Comparison of ENCODE assay signal across 8 cellular contexts in the genomic region with DNA sequence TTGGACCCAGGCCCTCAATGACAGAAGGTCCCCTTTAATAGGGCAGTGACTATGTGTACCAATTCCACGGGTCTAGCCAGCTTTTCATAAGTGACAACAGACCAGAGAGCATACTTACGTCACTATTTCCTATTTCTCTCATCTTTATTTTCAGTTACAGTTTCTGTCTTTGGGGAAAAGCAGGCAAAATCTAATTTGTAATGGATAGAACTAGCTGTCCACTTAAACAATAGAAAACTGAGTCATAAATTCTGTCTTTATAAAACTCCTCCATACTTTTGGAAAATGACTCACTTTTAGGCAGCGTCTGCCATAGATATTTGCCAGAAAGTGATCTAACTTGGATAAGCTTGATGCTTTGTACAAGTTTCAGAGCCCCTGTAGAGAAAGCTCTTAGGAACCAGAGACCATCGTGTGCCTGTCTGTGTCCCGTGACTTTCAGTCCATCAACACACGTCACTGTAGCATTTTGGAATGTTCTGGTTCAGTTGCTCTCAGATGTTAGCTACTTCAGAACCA.
DNase-seq lines count a peak whose midpoint lies in the region; ATAC-seq and TF ChIP-seq lines count a peak whose summit lies in the region.

No MANE protein-coding gene starts in this region.

- DNase-seq in activated CD4-positive, alpha-beta T cell treated with anti-CD3 and anti-CD28 coated beads, Interleukin-2, amount 10 ng/mL, durations not matched to agents 24 days and 14 days = peak; percentile 65
- no peak for DNase-seq in activated CD4-positive, alpha-beta T cell treated with anti-CD3 and anti-CD28 coated beads, Interleukin-2, amount 50 U/mL, for 48 hours
- DNase-seq in activated naive CD8-positive, alpha-beta T cell treated with anti-CD3 and anti-CD28 coated beads, Interleukin-2, amount 10 ng/mL, durations not matched to agents 7 days and 5 days = no peak
- DNase-seq in nephron progenitor cell = no peak
- DNase-seq in NCI-H2107 (lab: John Stamatoyannopoulos, UW) = no peak
- DNase-seq in SW480 (ENCODE audit: low spot score) = no peak
- no peak for DNase-seq in HuH-7.5 (ENCODE audit: low spot score)

- no peak for TF ChIP-seq CTCF in nephron progenitor cell (IDR thresholded peaks at IDR 0.05)

- no peaks in the 10 kb centered on the region for H3K9me3 Mint-ChIP-seq in activated CD4-positive, alpha-beta T cell treated with anti-CD3 and anti-CD28 coated beads, Interleukin-2, amount 10 ng/mL, durations not matched to agents 24 days and 14 days
- no peaks in the 10 kb centered on the region for H3K9me3 Mint-ChIP-seq in activated naive CD8-positive, alpha-beta T cell treated with anti-CD3 and anti-CD28 coated beads, Interleukin-2, amount 10 ng/mL, durations not matched to agents 7 days and 5 days
- H3K9me3 Mint-ChIP-seq in nephron progenitor cell = peaks cover 26% of the 10 kb centered on the region

- H3K36me3 Mint-ChIP-seq in activated CD4-positive, alpha-beta T cell treated with anti-CD3 and anti-CD28 coated beads, Interleukin-2, amount 10 ng/mL, durations not matched to agents 24 days and 14 days (ENCODE audit: low read depth) = peaks cover 13% of the 10 kb centered on the region
- H3K36me3 Mint-ChIP-seq in activated naive CD8-positive, alpha-beta T cell treated with anti-CD3 and anti-CD28 coated beads, Interleukin-2, amount 10 ng/mL, durations not matched to agents 7 days and 5 days = peaks cover 15% of the 10 kb centered on the region
- peaks cover 24% of the 10 kb centered on the region for H3K36me3 Mint-ChIP-seq in nephron progenitor cell (ENCODE audit: low read depth)

- intact Hi-C loops in activated CD4-positive, alpha-beta T cell treated with anti-CD3 and anti-CD28 coated beads, Interleukin-2, amount 10 ng/mL, durations not matched to agents 24 days and 14 days (cut with micrococcal nuclease) = loop anchor here (1.0 kb wide), 6 partner anchors 8 to 251 kb away; no protein-coding TSS in a partner anchor

- POLR2A ChIA-PET in activated naive CD8-positive, alpha-beta T cell treated with anti-CD3 and anti-CD28 coated beads, Interleukin-2, amount 10 ng/mL, durations not matched to agents 7 days and 5 days (lab: Charles Lee) = no interaction called here

- no peaks in the 10 kb centered on the region for H3K27me3 Mint-ChIP-seq in activated CD4-positive, alpha-beta T cell treated with anti-CD3 and anti-CD28 coated beads, Interleukin-2, amount 10 ng/mL, durations not matched to agents 24 days and 14 days
- no peaks in the 10 kb centered on the region for H3K27me3 Mint-ChIP-seq in activated naive CD8-positive, alpha-beta T cell treated with anti-CD3 and anti-CD28 coated beads, Interleukin-2, amount 10 ng/mL, durations not matched to agents 7 days and 5 days
- peaks cover 5% of the 10 kb centered on the region for H3K27me3 Mint-ChIP-seq in nephron progenitor cell (ENCODE audit: low read depth, poor library complexity)

- peak; percentile 61 for ATAC-seq in HG02970 (IDR thresholded peaks at IDR 0.05; ENCODE audit: low FRiP score, unreplicated experiment)
- peak; percentile 72 for ATAC-seq in activated naive CD8-positive, alpha-beta T cell treated with anti-CD3 and anti-CD28 coated beads, Interleukin-2, amount 10 ng/mL, durations not matched to agents 7 days and 5 days (ENCODE audit: low read depth)

- H3K4me3 Mint-ChIP-seq in activated CD4-positive, alpha-beta T cell treated with anti-CD3 and anti-CD28 coated beads, Interleukin-2, amount 10 ng/mL, durations not matched to agents 24 days and 14 days = peak overlapping the region; percentile 77
- H3K4me3 Mint-ChIP-seq in activated naive CD8-positive, alpha-beta T cell treated with anti-CD3 and anti-CD28 coated beads, Interleukin-2, amount 10 ng/mL, durations not matched to agents 7 days and 5 days = peak overlapping the region; percentile 37
- H3K4me3 Mint-ChIP-seq in nephron progenitor cell = no peak overlapping the region

- H3K4me1 Mint-ChIP-seq in activated CD4-positive, alpha-beta T cell treated with anti-CD3 and anti-CD28 coated beads, Interleukin-2, amount 10 ng/mL, durations not matched to agents 24 days and 14 days = peaks cover 37% of the 10 kb centered on the region
- H3K4me1 Mint-ChIP-seq in activated naive CD8-positive, alpha-beta T cell treated with anti-CD3 and anti-CD28 coated beads, Interleukin-2, amount 10 ng/mL, durations not matched to agents 7 days and 5 days = peaks cover 17% of the 10 kb centered on the region
- H3K4me1 Mint-ChIP-seq in nephron progenitor cell = peaks cover 25% of the 10 kb centered on the region

- H3K27ac Mint-ChIP-seq in activated CD4-positive, alpha-beta T cell treated with anti-CD3 and anti-CD28 coated beads, Interleukin-2, amount 10 ng/mL, durations not matched to agents 24 days and 14 days = peak overlapping the region; percentile 96
- peak overlapping the region; percentile 44 for H3K27ac Mint-ChIP-seq in activated naive CD8-positive, alpha-beta T cell treated with anti-CD3 and anti-CD28 coated beads, Interleukin-2, amount 10 ng/mL, durations not matched to agents 7 days and 5 days
- H3K27ac Mint-ChIP-seq in nephron progenitor cell = peak overlapping the region; percentile 62

Comparison
In these comparisons a context has a peak if more than half of its experiments do, and no peak if none do; other contexts are left out.
1. H3K27ac Mint-ChIP-seq: peak in every context shown above with its lines; median percentile 96 in activated CD4-positive, alpha-beta T cell treated with anti-CD3 and anti-CD28 coated beads, Interleukin-2, amount 10 ng/mL, durations not matched to agents 24 days and 14 days; 62 in nephron progenitor cell; 44 in activated naive CD8-positive, alpha-beta T cell treated with anti-CD3 and anti-CD28 coated beads, Interleukin-2, amount 10 ng/mL, durations not matched to agents 7 days and 5 days.